ENCODE assay signal across 17 cellular contexts in the genomic region with DNA sequence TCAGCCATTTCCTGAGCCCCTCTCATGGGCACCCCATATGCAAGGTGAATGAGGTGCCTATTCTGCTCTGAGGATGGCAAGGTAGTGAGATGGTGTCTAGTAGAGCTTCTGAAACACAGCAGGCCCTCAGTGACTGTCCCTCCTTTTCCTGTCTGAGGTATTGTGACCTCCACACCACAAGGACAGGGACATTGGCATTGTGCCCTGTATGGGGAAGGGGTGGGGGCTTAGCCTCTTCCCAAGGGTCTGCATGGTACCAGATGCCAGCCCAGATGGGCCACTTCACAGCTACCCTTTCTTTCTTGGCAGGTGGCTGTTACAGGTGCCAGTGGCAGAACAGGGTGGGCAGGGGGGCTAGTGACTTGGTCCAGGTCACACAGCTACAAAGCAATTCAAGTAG.
"Had no signal": no experiment of that assay in that cellular context is flagged by ENCODE, and none has a peak within 500 bp of the region (broad histone marks: within the 10 kb centered on the region; RNA-seq: fewer than 3 reads in every experiment).

No MANE protein-coding gene starts in this region.

- H3K4me3 Mint-ChIP-seq: activated CD4-positive, alpha-beta T cell treated with anti-CD3 and anti-CD28 coated beads, Interleukin-2, amount 10 ng/mL, durations not matched to agents 7 days and 5 days; activated CD8-positive, alpha-beta T cell treated with anti-CD3 and anti-CD28 coated beads for 36 hours; activated naive CD8-positive, alpha-beta T cell; activated T-cell treated with anti-CD3 and anti-CD28 coated beads, Interleukin-2, amount 50 U/mL, for 24 hours; memory B cell; nephron progenitor cell; stimulated activated memory B cell treated with anti-CD40 and anti-IgM and Interleukin-4, amounts not matched to agents 10 μg/mL and 1 μg/mL and 100 μg/mL, for 72 hours had no signal

- ATAC-seq: activated CD4-positive, CD25-positive, alpha-beta regulatory T cell treated with anti-CD3 and anti-CD28 coated beads, Interleukin-2, amount 50 U/mL, for 24 hours; activated CD8-positive, alpha-beta T cell treated with anti-CD3 and anti-CD28 coated beads for 36 hours; mucosa of descending colon; SK-N-SH treated with all-trans-retinoic acid at 6 μM for 48 hours; stimulated activated memory B cell treated with anti-CD40 and anti-IgM and Interleukin-4, amounts not matched to agents 10 μg/mL and 1 μg/mL and 100 μg/mL, for 72 hours had no signal

- H3K27me3 ChIP-seq: adrenal gland, stomach, upper lobe of left lung had no signal

- DNase-seq: activated CD4-positive, alpha-beta T cell treated with anti-CD3 and anti-CD28 coated beads, Interleukin-2, amount 10 ng/mL, durations not matched to agents 7 days and 5 days; activated CD8-positive, alpha-beta T cell treated with anti-CD3 and anti-CD28 coated beads for 36 hours; activated naive CD4-positive, alpha-beta T cell; activated T-cell treated with anti-CD3 and anti-CD28 coated beads, Interleukin-2, amount 50 U/mL, for 24 hours; effector CD8-positive, alpha-beta T cell; mucosa of descending colon; nephron progenitor cell; nucleus accumbens; stomach; upper lobe of left lung had no signal

- H3K27ac ChIP-seq: adrenal gland, stomach, upper lobe of left lung had no signal

- H3K9me3 Mint-ChIP-seq: activated CD4-positive, alpha-beta T cell treated with anti-CD3 and anti-CD28 coated beads, Interleukin-2, amount 10 ng/mL, durations not matched to agents 7 days and 5 days; activated CD8-positive, alpha-beta T cell treated with anti-CD3 and anti-CD28 coated beads for 36 hours; activated T-cell treated with anti-CD3 and anti-CD28 coated beads, Interleukin-2, amount 50 U/mL, for 24 hours; activated T-helper 2 cell treated with anti-CD3 and anti-CD28 coated beads, Interferon-gamma antibody, Interleukin-2, Interleukin-4, amounts not matched to agents 10 μg/mL and 5 μg/mL and 100 μg/mL, durations not matched to agents 14 hours and 24 hours and 36 hours; memory B cell; nephron progenitor cell; stimulated activated memory B cell treated with anti-CD40 and anti-IgM and Interleukin-4, amounts not matched to agents 10 μg/mL and 1 μg/mL and 100 μg/mL, for 72 hours had no signal

- H3K4me1 ChIP-seq: stomach, upper lobe of left lung had no signal

- H3K4me3 ChIP-seq: adrenal gland, mucosa of descending colon, stomach, upper lobe of left lung had no signal

- H3K27me3 Mint-ChIP-seq: activated CD4-positive, alpha-beta T cell treated with anti-CD3 and anti-CD28 coated beads, Interleukin-2, amount 10 ng/mL, durations not matched to agents 7 days and 5 days; activated CD8-positive, alpha-beta T cell treated with anti-CD3 and anti-CD28 coated beads for 36 hours; activated naive CD8-positive, alpha-beta T cell; activated T-cell treated with anti-CD3 and anti-CD28 coated beads, Interleukin-2, amount 50 U/mL, for 24 hours; memory B cell; stimulated activated memory B cell treated with anti-CD40 and anti-IgM and Interleukin-4, amounts not matched to agents 10 μg/mL and 1 μg/mL and 100 μg/mL, for 72 hours had no signal

- H3K9me3 ChIP-seq: adrenal gland, mucosa of descending colon, stomach, upper lobe of left lung had no signal

- H3K27ac Mint-ChIP-seq: activated CD4-positive, alpha-beta T cell treated with anti-CD3 and anti-CD28 coated beads, Interleukin-2, amount 10 ng/mL, durations not matched to agents 7 days and 5 days; activated CD8-positive, alpha-beta T cell treated with anti-CD3 and anti-CD28 coated beads for 36 hours; activated naive CD8-positive, alpha-beta T cell; activated T-cell treated with anti-CD3 and anti-CD28 coated beads, Interleukin-2, amount 50 U/mL, for 24 hours; memory B cell; stimulated activated memory B cell treated with anti-CD40 and anti-IgM and Interleukin-4, amounts not matched to agents 10 μg/mL and 1 μg/mL and 100 μg/mL, for 72 hours had no signal

- H3K4me1 Mint-ChIP-seq: memory B cell; stimulated activated memory B cell treated with anti-CD40 and anti-IgM and Interleukin-4, amounts not matched to agents 10 μg/mL and 1 μg/mL and 100 μg/mL, for 72 hours had no signal
